ENCODE assay signal across 17 cellular contexts in genomic region chr4:166078956-166079355, GRCh38.
DNase-seq lines count a peak whose midpoint lies in the region.
"Had no signal": no experiment of that assay in that cellular context is flagged by ENCODE, and none has a peak within 500 bp of the region (broad histone marks: within the 10 kb centered on the region; RNA-seq: fewer than 3 reads in every experiment).

No MANE protein-coding gene starts in this region.

- H3K4ac ChIP-seq in mesenchymal stem cell (ENCODE audit: low read depth in 1 of 2, low read length in 2 of 2): no peak overlapping the region

- H3K23ac ChIP-seq in mesenchymal stem cell (ENCODE audit: low read length in 2 of 2): no peak overlapping the region

- no peak overlapping the region for H3K9ac ChIP-seq in mesenchymal stem cell (ENCODE audit: low read length)

- H2BK120ac ChIP-seq in mesenchymal stem cell (ENCODE audit: low read depth, low read length): no peak overlapping the region

- WGBS in mesenchymal stem cell: no CpG with 5 or more reads among the region's 2 CpGs

- H3K4me2 ChIP-seq in mesenchymal stem cell (ENCODE audit: low read length, poor library complexity, severe bottlenecking): no peak overlapping the region
- H3K4me2 ChIP-seq: PC-9 had no signal

- no peaks in the 10 kb centered on the region for H3K79me1 ChIP-seq in mesenchymal stem cell (replicated peaks; ENCODE audit: low read length, poor library complexity, severe bottlenecking)

- H3K18ac ChIP-seq in mesenchymal stem cell (ENCODE audit: low read depth in 1 of 2, low read length in 2 of 2): no peak overlapping the region

- DNase-seq in HCEC 1CT (peak; percentile 4), RPMI7951 (ENCODE audit: low read depth) (peak; percentile 1), dermis blood vessel endothelial cell (peak; percentile 21), mesenchymal stem cell (peak; percentile 11), NCI-H1417 treated with DMSO at 0.1 percent for 48 hours (lab: John Stamatoyannopoulos, UW) (no peak), NCI-H187 (lab: John Stamatoyannopoulos, UW) (no peak), superior temporal gyrus (ENCODE audit: extremely low spot score) (no peak), NCI-H1092 (lab: John Stamatoyannopoulos, UW) (no peak)
- DNase-seq: activated CD4-positive, alpha-beta T cell treated with anti-CD3 and anti-CD28 coated beads for 48 hours; activated CD8-positive, alpha-beta memory T cell treated with anti-CD3 and anti-CD28 coated beads, Interleukin-2, amount 50 U/mL, for 48 hours; Caco-2; esophagus squamous epithelium; left cardiac atrium; MG63; NCI-H1930; NCI-H526 treated with DMSO at 0.1 percent for 48 hours; PC-9 had no signal

- no peak overlapping the region for H2BK12ac ChIP-seq in mesenchymal stem cell (ENCODE audit: low read length in 2 of 2)

- H3K4me1 ChIP-seq in mesenchymal stem cell (ENCODE audit: control insufficient read depth, insufficient read depth, low read depth, low read length): no peaks in the 10 kb centered on the region
- H3K4me1 ChIP-seq: Caco-2, esophagus squamous epithelium had no signal

- no peaks in the 10 kb centered on the region for H3K36me3 ChIP-seq in mesenchymal stem cell (ENCODE audit: control insufficient read depth in 1 of 2, insufficient read depth in 2 of 2, low read depth in 1 of 2, low read length in 2 of 2)
- H3K36me3 ChIP-seq: esophagus squamous epithelium, MG63 had no signal

- H2AFZ ChIP-seq in mesenchymal stem cell (ENCODE audit: low read depth, low read length): no peak overlapping the region
- H2AFZ ChIP-seq: PC-9 had no signal

- no peak overlapping the region for H3K4me3 ChIP-seq in mesenchymal stem cell (ENCODE audit: insufficient read depth in 1 of 2, low read depth in 1 of 2, low read length in 2 of 2)
- H3K4me3 ChIP-seq: esophagus squamous epithelium, MG63, PC-9 had no signal

- H3K27ac ChIP-seq in mesenchymal stem cell (ENCODE audit: low read length, poor library complexity, severe bottlenecking): no peak overlapping the region
- H3K27ac ChIP-seq: esophagus squamous epithelium, PC-9 had no signal

- H3K9me3 ChIP-seq in mesenchymal stem cell (ENCODE audit: control insufficient read depth, low read length): no peaks in the 10 kb centered on the region
- H3K9me3 ChIP-seq: Caco-2, esophagus squamous epithelium, MG63 had no signal

- no peak overlapping the region for H4K8ac ChIP-seq in mesenchymal stem cell (ENCODE audit: low read length)

- H4K91ac ChIP-seq in mesenchymal stem cell (ENCODE audit: low read length): no peak overlapping the region

- H3K14ac ChIP-seq in mesenchymal stem cell (ENCODE audit: low read length in 2 of 2): no peak overlapping the region

- H2BK15ac ChIP-seq in mesenchymal stem cell (ENCODE audit: low read depth, poor library complexity, severe bottlenecking): no peak overlapping the region

- no peak overlapping the region for H2BK5ac ChIP-seq in mesenchymal stem cell (ENCODE audit: low read depth, low read length, poor library complexity, severe bottlenecking)

- H2AK5ac ChIP-seq in mesenchymal stem cell (ENCODE audit: low read length, severe bottlenecking): no peak overlapping the region

- no peaks in the 10 kb centered on the region for H3K27me3 ChIP-seq in mesenchymal stem cell (ENCODE audit: control insufficient read depth in 1 of 2, insufficient read depth in 1 of 2, low read length in 2 of 2)
- H3K27me3 ChIP-seq: esophagus squamous epithelium, MG63 had no signal

Comparison
In these comparisons a context has a peak if more than half of its experiments do, and no peak if none do; other contexts are left out.
1. DNase-seq: peak in HCEC 1CT (single experiment), RPMI7951 (single experiment), dermis blood vessel endothelial cell (single experiment) and mesenchymal stem cell (single experiment); none in NCI-H1417 treated with DMSO at 0.1 percent for 48 hours (single experiment), NCI-H187 (0 of 2), superior temporal gyrus (single experiment) and NCI-H1092 (single experiment).